Comparison of ENCODE assay signal across 16 cellular contexts in the genomic region with DNA sequence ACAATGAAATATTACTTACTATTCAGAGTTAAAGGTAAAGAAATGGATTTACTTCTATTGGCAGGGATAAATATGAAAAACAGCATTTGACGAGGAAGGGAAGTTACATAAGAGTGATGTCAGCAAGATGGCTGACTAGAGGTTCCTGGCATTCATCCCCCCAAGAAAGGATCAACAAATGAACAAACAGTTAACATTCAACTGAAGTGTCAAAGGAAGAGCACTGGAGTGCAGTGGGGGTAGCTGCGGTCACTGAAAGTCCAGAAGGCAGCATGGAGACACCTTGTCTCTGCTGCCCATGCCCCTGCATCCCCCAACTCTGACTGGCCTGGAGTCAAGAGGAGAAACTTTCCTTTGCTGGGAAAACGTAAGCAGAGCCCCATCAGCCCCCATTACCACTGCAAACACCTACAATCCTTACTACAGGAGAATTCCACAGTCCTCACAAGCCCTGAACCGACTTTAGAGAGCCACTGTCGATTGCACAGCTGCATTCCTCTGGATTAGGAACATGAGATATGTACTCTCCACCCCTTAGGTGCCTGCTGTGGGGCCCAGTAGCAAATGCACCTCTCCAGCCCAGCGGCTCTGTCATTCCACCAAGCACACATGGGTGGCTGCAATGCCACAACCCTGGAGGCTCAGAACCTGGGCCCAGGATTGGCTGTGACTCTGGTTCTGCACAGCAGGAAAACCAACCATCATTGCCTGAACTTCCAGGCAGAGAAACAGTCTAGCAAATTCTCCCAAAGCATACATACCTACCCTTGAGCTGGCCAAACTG.
"Had no signal": no experiment of that assay in that cellular context is flagged by ENCODE, and none has a peak within 500 bp of the region (broad histone marks: within the 10 kb centered on the region; RNA-seq: fewer than 3 reads in every experiment).

No MANE protein-coding gene starts in this region.

- H3K27me3 ChIP-seq: adrenal gland, esophagus squamous epithelium, right lobe of liver had no signal

- H3K4me1 Mint-ChIP-seq: activated naive CD4-positive, alpha-beta T cell treated with anti-CD3 and anti-CD28 coated beads, Interleukin-2, amount 50 U/mL, for 24 hours had no signal

- ATAC-seq: activated T-cell treated with anti-CD3 and anti-CD28 coated beads, Interleukin-2, amount 50 U/mL, for 4 hours; naive thymus-derived CD8-positive, alpha-beta T cell; stimulated activated naive CD8-positive, alpha-beta T cell treated with anti-CD3 and anti-CD28 coated beads, Interleukin-15, Interleukin-2, amounts not matched to agents 100 U/mL and 50 U/mL, for 24 hours had no signal

- H3K4me3 Mint-ChIP-seq: activated CD4-positive, alpha-beta memory T cell treated with anti-CD3 and anti-CD28 coated beads for 36 hours; activated naive CD4-positive, alpha-beta T cell treated with anti-CD3 and anti-CD28 coated beads, Interleukin-2, amount 50 U/mL, for 24 hours; activated T-cell treated with anti-CD3 and anti-CD28 coated beads, Interleukin-2, amount 50 U/mL, for 4 hours; naive thymus-derived CD8-positive, alpha-beta T cell; type B pancreatic cell had no signal

- H3K27ac Mint-ChIP-seq: activated CD4-positive, alpha-beta memory T cell treated with anti-CD3 and anti-CD28 coated beads for 36 hours; activated naive CD4-positive, alpha-beta T cell treated with anti-CD3 and anti-CD28 coated beads, Interleukin-2, amount 50 U/mL, for 24 hours; naive thymus-derived CD8-positive, alpha-beta T cell; type B pancreatic cell had no signal

- H3K4me3 ChIP-seq: adrenal gland, coronary artery, esophagus squamous epithelium, right lobe of liver had no signal

- H3K27ac ChIP-seq: adrenal gland, coronary artery, esophagus squamous epithelium, right lobe of liver, VCaP had no signal

- H3K4me1 ChIP-seq: adrenal gland, esophagus squamous epithelium had no signal

- DNase-seq: activated CD4-positive, alpha-beta memory T cell treated with anti-CD3 and anti-CD28 coated beads for 36 hours; activated effector memory CD4-positive, alpha-beta T cell treated with anti-CD3 and anti-CD28 coated beads, Interleukin-2, amount 50 U/mL, for 16 hours; activated T-cell treated with anti-CD3 and anti-CD28 coated beads, Interleukin-2, amount 50 U/mL, for 4 hours; central memory CD4-positive, alpha-beta T cell; esophagus squamous epithelium; mesenchymal stem cell; naive thymus-derived CD8-positive, alpha-beta T cell; nucleus accumbens; right lobe of liver; stimulated activated naive CD8-positive, alpha-beta T cell treated with anti-CD3 and anti-CD28 coated beads, Interleukin-15, Interleukin-2, amounts not matched to agents 100 U/mL and 50 U/mL, for 24 hours; T-helper 1 cell had no signal

- H3K27me3 Mint-ChIP-seq: activated CD4-positive, alpha-beta memory T cell treated with anti-CD3 and anti-CD28 coated beads for 36 hours; naive thymus-derived CD8-positive, alpha-beta T cell; type B pancreatic cell had no signal
